Comparison of ENCODE assay signal across 24 cellular contexts in genomic region chrX:133649659-133650058, GRCh38.
"Had no signal": no experiment of that assay in that cellular context is flagged by ENCODE, and none has a peak within 500 bp of the region (broad histone marks: within the 10 kb centered on the region; RNA-seq: fewer than 3 reads in every experiment).

No MANE protein-coding gene starts in this region.

- H3K9me3 Mint-ChIP-seq: naive B cell, T-cell had no signal

- H3K9me3 ChIP-seq: adrenal gland, colonic mucosa, right atrium auricular region, tibial nerve, vagina had no signal

- H3K4me1 ChIP-seq: adrenal gland, colonic mucosa, right atrium auricular region, tibial nerve, vagina had no signal

- H3K4me3 Mint-ChIP-seq: naive B cell, T-cell had no signal

- H3K36me3 ChIP-seq: adrenal gland, colonic mucosa, right atrium auricular region, tibial nerve, vagina had no signal

- H3K27me3 ChIP-seq: colonic mucosa, vagina had no signal

- DNase-seq: activated CD4-positive, alpha-beta T cell treated with anti-CD3 and anti-CD28 coated beads, Interleukin-2, amount 50 U/mL, for 48 hours; activated effector memory CD4-positive, alpha-beta T cell treated with Interleukin-2 at 50 U/mL for 16 hours; activated naive CD4-positive, alpha-beta T cell treated with anti-CD3 and anti-CD28 coated beads, Interleukin-2, amount 50 U/mL, for 16 hours; activated T-cell treated with anti-CD3 and anti-CD28 coated beads, Interleukin-2, amount 50 U/mL, for 1 hour; adrenal gland; central memory CD4-positive, alpha-beta T cell; colonic mucosa; effector CD4-positive, alpha-beta T cell; foreskin fibroblast; glutamatergic neuron; hypothalamus; islet precursor cell; naive B cell; small intestine; stimulated activated CD4-positive, alpha-beta T cell treated with anti-CD3 and anti-CD28 coated beads, Interleukin-4, amount 100 ng/mL, for 4 hours; stimulated activated CD8-positive, alpha-beta memory T cell treated with anti-CD3 and anti-CD28 coated beads, Interleukin-4, amount 100 ng/mL, for 48 hours; stimulated activated naive CD4-positive, alpha-beta T cell treated with Interleukin-2 at 50 U/mL for 16 hours; substantia nigra; T-cell; T-helper 9 cell had no signal

- H3K27me3 Mint-ChIP-seq: naive B cell had no signal

- H3K27ac Mint-ChIP-seq: naive B cell, T-cell had no signal

- ATAC-seq: left lobe of liver, T-cell had no signal

- H3K4me1 Mint-ChIP-seq: naive B cell, T-cell had no signal

- H3K36me3 Mint-ChIP-seq: naive B cell, T-cell had no signal

- H3K4me3 ChIP-seq: adrenal gland, colonic mucosa, right atrium auricular region, tibial nerve, vagina had no signal

- H3K27ac ChIP-seq: adrenal gland, colonic mucosa, right atrium auricular region, tibial nerve, vagina had no signal
